21 cellular contexts compared by ENCODE assay signal in genomic region chr15:97078556-97078955, GRCh38.
"Had no signal": no experiment of that assay in that cellular context is flagged by ENCODE, and none has a peak within 500 bp of the region (broad histone marks: within the 10 kb centered on the region; RNA-seq: fewer than 3 reads in every experiment).

No MANE protein-coding gene starts in this region.

- H3K4me3 Mint-ChIP-seq: activated CD4-positive, alpha-beta memory T cell treated with anti-CD3 and anti-CD28 coated beads, Interleukin-2, amount 10 ng/mL, durations not matched to agents 7 days and 5 days; activated naive CD4-positive, alpha-beta T cell treated with anti-CD3 and anti-CD28 coated beads, Interleukin-2, amount 10 ng/mL, durations not matched to agents 7 days and 5 days; activated naive CD8-positive, alpha-beta T cell treated with anti-CD3 and anti-CD28 coated beads for 36 hours; activated T-cell treated with anti-CD3 and anti-CD28 coated beads, Interleukin-2, amount 50 U/mL, for 72 hours had no signal

- H3K36me3 ChIP-seq: brain microvascular endothelial cell, cardiac muscle cell had no signal

- H3K4me3 ChIP-seq: cardiac muscle cell had no signal

- H3K9me3 ChIP-seq: SK-N-SH had no signal

- H3K27ac Mint-ChIP-seq: activated CD4-positive, alpha-beta memory T cell treated with anti-CD3 and anti-CD28 coated beads, Interleukin-2, amount 10 ng/mL, durations not matched to agents 7 days and 5 days; activated naive CD4-positive, alpha-beta T cell treated with anti-CD3 and anti-CD28 coated beads, Interleukin-2, amount 10 ng/mL, durations not matched to agents 7 days and 5 days; activated naive CD8-positive, alpha-beta T cell treated with anti-CD3 and anti-CD28 coated beads for 36 hours; activated T-cell treated with anti-CD3 and anti-CD28 coated beads, Interleukin-2, amount 50 U/mL, for 72 hours; activated T-helper 2 cell treated with anti-CD3 and anti-CD28 coated beads, Interferon-gamma antibody, Interleukin-2, Interleukin-4, amounts not matched to agents 10 μg/mL and 5 μg/mL and 100 μg/mL, durations not matched to agents 14 hours and 24 hours and 36 hours had no signal

- DNase-seq: activated CD4-positive, alpha-beta memory T cell treated with anti-CD3 and anti-CD28 coated beads, Interleukin-2, amount 10 ng/mL, durations not matched to agents 7 days and 5 days; activated CD4-positive, alpha-beta T cell treated with anti-CD3 and anti-CD28 coated beads, Interleukin-2, amount 50 U/mL, for 1 hour; activated CD4-positive, CD25-positive, alpha-beta regulatory T cell; activated CD8-positive, alpha-beta memory T cell treated with anti-CD3 and anti-CD28 coated beads, Interleukin-2, amount 50 U/mL, for 4 hours; activated gamma-delta T cell treated with Interleukin-2 at 50 U/mL for 16 hours; activated naive CD4-positive, alpha-beta T cell treated with anti-CD3 and anti-CD28 coated beads, Interleukin-2, amount 10 ng/mL, durations not matched to agents 7 days and 5 days; activated naive CD8-positive, alpha-beta T cell treated with anti-CD3 and anti-CD28 coated beads for 36 hours; activated T-cell treated with anti-CD3 and anti-CD28 coated beads, Interleukin-2, amount 50 U/mL, for 72 hours; brain microvascular endothelial cell; NCI-H1092; NCI-H1417; NCI-H1930; NCI-H226; NCI-H69; RPMI8226; SK-N-SH; T-helper 1 cell had no signal

- H3K27me3 ChIP-seq: cardiac muscle cell had no signal

- H3K4me1 Mint-ChIP-seq: activated CD4-positive, alpha-beta memory T cell treated with anti-CD3 and anti-CD28 coated beads, Interleukin-2, amount 10 ng/mL, durations not matched to agents 7 days and 5 days; activated naive CD4-positive, alpha-beta T cell treated with anti-CD3 and anti-CD28 coated beads, Interleukin-2, amount 10 ng/mL, durations not matched to agents 7 days and 5 days; activated naive CD8-positive, alpha-beta T cell treated with anti-CD3 and anti-CD28 coated beads for 36 hours had no signal

- H3K27ac ChIP-seq: brain microvascular endothelial cell, cardiac muscle cell, KMS-11, VCaP had no signal

- H3K27me3 Mint-ChIP-seq: activated CD4-positive, alpha-beta memory T cell treated with anti-CD3 and anti-CD28 coated beads, Interleukin-2, amount 10 ng/mL, durations not matched to agents 7 days and 5 days; activated naive CD4-positive, alpha-beta T cell treated with anti-CD3 and anti-CD28 coated beads, Interleukin-2, amount 10 ng/mL, durations not matched to agents 7 days and 5 days; activated naive CD8-positive, alpha-beta T cell treated with anti-CD3 and anti-CD28 coated beads for 36 hours had no signal

- H3K36me3 Mint-ChIP-seq: activated naive CD4-positive, alpha-beta T cell treated with anti-CD3 and anti-CD28 coated beads, Interleukin-2, amount 10 ng/mL, durations not matched to agents 7 days and 5 days; activated naive CD8-positive, alpha-beta T cell treated with anti-CD3 and anti-CD28 coated beads for 36 hours had no signal
